In genomic region chr17:77461277-77462057, GRCh38 we compare ENCODE assay signal across 10 cellular contexts.
DNase-seq lines count a peak whose midpoint lies in the region; FAIRE-seq and TF ChIP-seq lines count a peak whose summit lies in the region.
"Had no signal": no experiment of that assay in that cellular context is flagged by ENCODE, and none has a peak within 500 bp of the region (broad histone marks: within the 10 kb centered on the region; RNA-seq: fewer than 3 reads in every experiment).

No MANE protein-coding gene starts in this region.

- H3K36me3 ChIP-seq in H1 (ENCODE audit: control insufficient read depth in 2 of 4, insufficient read depth in 4 of 4, low read length in 3 of 4): no peaks in the 10 kb centered on the region

- intact Hi-C loops in Calu3 (cut with micrococcal nuclease; ENCODE audit: unreplicated experiment): no loop called here
- intact Hi-C loops in posterior vena cava (cut with DNase I): no loop called here

- CTCF ChIA-PET in Calu3 (lab: Charles Lee) (no interaction called here), H1 (lab: Charles Lee; ENCODE audit: partially characterized antibody) (interaction anchor here (1.2 to 2.2 kb wide), 4 partner anchors 12 to 34 kb away, joined by 3 to 6 read pairs (median 5); no protein-coding TSS in a partner anchor)

- H3K4me2 ChIP-seq in H1 (ENCODE audit: insufficient read depth in 1 of 2, low read depth in 2 of 2, low read length in 2 of 2): no peak overlapping the region

- no peak for TF ChIP-seq EP300 in H1 (IDR thresholded peaks at IDR 0.05; ENCODE audit: borderline replicate concordance in 1 of 2, low read depth in 2 of 2, low read length in 2 of 2)

- H3K27ac ChIP-seq in H1 (ENCODE audit: low read depth, low read length): no peak overlapping the region; the same call in 1 of the 2 replicates

- H3K36me3 Mint-ChIP-seq in Calu3 (ENCODE audit: insufficient read depth, unreplicated experiment) (peaks cover 51% of the 10 kb centered on the region), osteocyte (ENCODE audit: unreplicated experiment) (peaks cover 9% of the 10 kb centered on the region)

- peaks cover 8 to 16% of the 10 kb centered on the region in 2 experiments for H4K20me1 ChIP-seq in H1 (replicated peaks in 1 of 2; ENCODE audit: control insufficient read depth in 1 of 2, insufficient read depth in 2 of 2, low read length in 2 of 2)

- H3K27me3 ChIP-seq in H1 (replicated peaks in 1 of 4; ENCODE audit: control insufficient read depth in 3 of 4, extremely low read depth in 1 of 4, insufficient read depth in 3 of 4, low read length in 3 of 4): no peaks in the 10 kb centered on the region

- H2BK15ac ChIP-seq in H1 (ENCODE audit: low read length): no peak overlapping the region

- peaks cover 7 to 80% of the 10 kb centered on the region in 2 experiments; a peak in 3 of 4 replicates for H3K79me2 ChIP-seq in H1 (ENCODE audit: control insufficient read depth in 1 of 2, insufficient read depth in 2 of 2, low read length in 2 of 2)

- DNase-seq in Calu3: no peak
- DNase-seq in NCI-H2029 treated with DMSO at 0.1 percent for 48 hours (lab: John Stamatoyannopoulos, UW): peak; percentile 40
- DNase-seq in H1 (ENCODE audit: low read depth in 1 of 2, low spot score in 2 of 2): no peak
- no peak for DNase-seq in osteocyte (ENCODE audit: extremely low spot score, unreplicated experiment)
- DNase-seq in NCI-H2107 treated with DMSO at 0.1 percent for 48 hours (lab: John Stamatoyannopoulos, UW; ENCODE audit: unreplicated experiment): no peak
- no peak for DNase-seq in NK-92 (lab: John Stamatoyannopoulos, UW; ENCODE audit: unreplicated experiment)
- DNase-seq in posterior vena cava (ENCODE audit: low spot score): no peak
- DNase-seq in LoVo (ENCODE audit: low spot score): no peak
- DNase-seq: NCI-H1436 treated with DMSO at 0.1 percent for 48 hours, SW 1271 had no signal

- H3K9me3 Mint-ChIP-seq in Calu3 (ENCODE audit: low read depth, unreplicated experiment) (no peaks in the 10 kb centered on the region), osteocyte (ENCODE audit: unreplicated experiment) (no peaks in the 10 kb centered on the region)

- H3K4me3 ChIP-seq in H1 (ENCODE audit: extremely low read depth in 1 of 4, insufficient read depth in 2 of 4, low read depth in 3 of 4, low read length in 4 of 4): no peak overlapping the region

- POLR2A ChIA-PET in H1 (lab: Charles Lee; ENCODE audit: partially characterized antibody): interaction anchor here (2.4 kb wide), 1 partner anchor 10 kb away, joined by 14 read pairs; no protein-coding TSS in a partner anchor

- no peak for FAIRE-seq in H1 (lab: Jason Lieb, UNC)

- H3K23me2 ChIP-seq in H1 (ENCODE audit: low read depth, low read length): 0 out of 2 replicates have a peak, but pooled peaks cover 2% of the 10 kb centered on the region

- H3K27me3 Mint-ChIP-seq in Calu3 (ENCODE audit: unreplicated experiment) (no peaks in the 10 kb centered on the region), osteocyte (ENCODE audit: unreplicated experiment) (no peaks in the 10 kb centered on the region)

- H3K4ac ChIP-seq in H1 (replicated peaks; ENCODE audit: insufficient read length, low read depth, low read length): no peak overlapping the region

- H2BK5ac ChIP-seq in H1 (ENCODE audit: low read depth, low read length): peak overlapping the region; percentile 37; the same call in 1 of the 2 replicates

- H4K5ac ChIP-seq in H1 (ENCODE audit: insufficient read length, low read depth, low read length): no peak overlapping the region

- no peaks in the 10 kb centered on the region for H3K9me3 ChIP-seq in H1 (ENCODE audit: insufficient read depth in 2 of 2, low read depth in 1 of 2, low read length in 1 of 2)

- peaks cover 9 to 24% (median 17%) of the 10 kb centered on the region in 4 experiments for H3K4me1 ChIP-seq in H1 (replicated peaks in 1 of 4; ENCODE audit: control insufficient read depth in 3 of 4, insufficient read depth in 4 of 4, low read length in 3 of 4)

- TF ChIP-seq CTCF in Calu3 (IDR thresholded peaks at IDR 0.05; ENCODE audit: unreplicated experiment): no peak
- TF ChIP-seq CTCF in H1 (IDR thresholded peaks at IDR 0.05; ENCODE audit: control extremely low read depth in 1 of 3, insufficient read depth in 1 of 3, low read depth in 1 of 3, low read length in 3 of 3): no peak
- TF ChIP-seq CTCF in osteocyte (IDR thresholded peaks at IDR 0.05): no peak

- H2BK20ac ChIP-seq in H1 (ENCODE audit: low read length): no peak overlapping the region

- H3K4me1 Mint-ChIP-seq in Calu3 (ENCODE audit: low read depth, unreplicated experiment) (peaks cover 29% of the 10 kb centered on the region), osteocyte (ENCODE audit: unreplicated experiment) (peaks cover 66% of the 10 kb centered on the region)

- no peak for TF ChIP-seq POLR2A in H1 (IDR thresholded peaks at IDR 0.05; ENCODE audit: control extremely low read depth in 1 of 2, low read depth in 2 of 2, low read length in 2 of 2)

- H3K4me3 Mint-ChIP-seq in Calu3 (ENCODE audit: low read depth, unreplicated experiment) (no peak overlapping the region), osteocyte (ENCODE audit: unreplicated experiment) (no peak overlapping the region)

- no TSS peak for BruUV-seq in Calu3 (replicated peaks; lab: Mats Ljungman, UMichigan)

- 92% methylated on average over 16 of the region's 16 CpGs; no CpG with 5 or more reads in 1 of the 2 experiments for WGBS in H1 (ENCODE audit: extremely low coverage in 1 of 2, insufficient coverage in 1 of 2, insufficient read length in 1 of 2, insufficient replicate concordance in 2 of 2, low coverage in 1 of 2, low lambda C conversion rate in 2 of 2, missing lambda C conversion rate in 1 of 2), 2 experiments

- no peak overlapping the region for H2AFZ ChIP-seq in H1 (ENCODE audit: low read length)

- H3K18ac ChIP-seq in H1 (ENCODE audit: extremely low read depth, low read length): peak overlapping the region; percentile 10; the same call in 1 of the 2 replicates

- no peak overlapping the region for H2BK120ac ChIP-seq in H1 (replicated peaks; ENCODE audit: low read depth, low read length)

- peak overlapping the region; percentile 6 for H3K27ac Mint-ChIP-seq in Calu3 (ENCODE audit: unreplicated experiment)
- H3K27ac Mint-ChIP-seq in osteocyte (ENCODE audit: unreplicated experiment): peak overlapping the region; percentile 45

- H3K9ac ChIP-seq in H1 (replicated peaks in 1 of 4; ENCODE audit: extremely low read depth in 1 of 4, low read depth in 3 of 4, low read length in 3 of 4): no peak overlapping the region

- no peak for TF ChIP-seq RAD21 in H1 (IDR thresholded peaks at IDR 0.05 in 1 of 2, conservative IDR thresholded peaks at IDR 0.05 in 1 of 2; ENCODE audit: low read depth in 2 of 2, low read length in 2 of 2)

- no peak overlapping the region for H2BK12ac ChIP-seq in H1 (ENCODE audit: low read depth, low read length)

- no peak overlapping the region for H2AK5ac ChIP-seq in H1 (ENCODE audit: low read depth, low read length)

- no peak overlapping the region for H3K14ac ChIP-seq in H1 (ENCODE audit: insufficient read length)

- H4K8ac ChIP-seq in H1 (ENCODE audit: extremely low read depth, insufficient read depth, low read length): no peak overlapping the region

- H3K23ac ChIP-seq in H1 (ENCODE audit: insufficient read length): no peak overlapping the region

- peaks cover 5% of the 10 kb centered on the region; the same call in 1 of the 2 replicates for H3K79me1 ChIP-seq in H1 (ENCODE audit: low read depth, low read length)

- H4K91ac ChIP-seq in H1 (replicated peaks; ENCODE audit: insufficient read length, low read length): no peak overlapping the region

- no peak overlapping the region for H3K56ac ChIP-seq in H1 (replicated peaks; ENCODE audit: insufficient read length, low read depth, low read length)

TF ChIP-seq in H1, 55 proteins besides CTCF, POLR2A, EP300 and RAD21:
- TF ChIP-seq E2F6 (IDR thresholded peaks at IDR 0.05) (0 out of 2 replicates have a peak, but pooled peaks have one; percentile 8), SIRT6 (IDR thresholded peaks at IDR 0.05; ENCODE audit: low read length) (no peak)
